Comparison of ENCODE assay signal across 1 cellular context in genomic region chr19:19443902-19444693, GRCh38.
TF ChIP-seq lines count a peak whose summit lies in the region.

No MANE protein-coding gene starts in this region.

TF ChIP-seq in GM23338, 12 proteins besides CTCF, POLR2A, EP300 and RAD21 (continued from another document):
- TF ChIP-seq, protein P1, sequence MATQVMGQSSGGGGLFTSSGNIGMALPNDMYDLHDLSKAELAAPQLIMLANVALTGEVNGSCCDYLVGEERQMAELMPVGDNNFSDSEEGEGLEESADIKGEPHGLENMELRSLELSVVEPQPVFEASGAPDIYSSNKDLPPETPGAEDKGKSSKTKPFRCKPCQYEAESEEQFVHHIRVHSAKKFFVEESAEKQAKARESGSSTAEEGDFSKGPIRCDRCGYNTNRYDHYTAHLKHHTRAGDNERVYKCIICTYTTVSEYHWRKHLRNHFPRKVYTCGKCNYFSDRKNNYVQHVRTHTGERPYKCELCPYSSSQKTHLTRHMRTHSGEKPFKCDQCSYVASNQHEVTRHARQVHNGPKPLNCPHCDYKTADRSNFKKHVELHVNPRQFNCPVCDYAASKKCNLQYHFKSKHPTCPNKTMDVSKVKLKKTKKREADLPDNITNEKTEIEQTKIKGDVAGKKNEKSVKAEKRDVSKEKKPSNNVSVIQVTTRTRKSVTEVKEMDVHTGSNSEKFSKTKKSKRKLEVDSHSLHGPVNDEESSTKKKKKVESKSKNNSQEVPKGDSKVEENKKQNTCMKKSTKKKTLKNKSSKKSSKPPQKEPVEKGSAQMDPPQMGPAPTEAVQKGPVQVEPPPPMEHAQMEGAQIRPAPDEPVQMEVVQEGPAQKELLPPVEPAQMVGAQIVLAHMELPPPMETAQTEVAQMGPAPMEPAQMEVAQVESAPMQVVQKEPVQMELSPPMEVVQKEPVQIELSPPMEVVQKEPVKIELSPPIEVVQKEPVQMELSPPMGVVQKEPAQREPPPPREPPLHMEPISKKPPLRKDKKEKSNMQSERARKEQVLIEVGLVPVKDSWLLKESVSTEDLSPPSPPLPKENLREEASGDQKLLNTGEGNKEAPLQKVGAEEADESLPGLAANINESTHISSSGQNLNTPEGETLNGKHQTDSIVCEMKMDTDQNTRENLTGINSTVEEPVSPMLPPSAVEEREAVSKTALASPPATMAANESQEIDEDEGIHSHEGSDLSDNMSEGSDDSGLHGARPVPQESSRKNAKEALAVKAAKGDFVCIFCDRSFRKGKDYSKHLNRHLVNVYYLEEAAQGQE (IDR thresholded peaks at IDR 0.05; ENCODE audit: unreplicated experiment), result no peak
- no peak for TF ChIP-seq ZNF331 (CRISPR knock-in tag; IDR thresholded peaks at IDR 0.05; ENCODE audit: low read depth)
- TF ChIP-seq STAT1 (IDR thresholded peaks at IDR 0.05; ENCODE audit: unreplicated experiment), result no peak
- TF ChIP-seq, protein P2, sequence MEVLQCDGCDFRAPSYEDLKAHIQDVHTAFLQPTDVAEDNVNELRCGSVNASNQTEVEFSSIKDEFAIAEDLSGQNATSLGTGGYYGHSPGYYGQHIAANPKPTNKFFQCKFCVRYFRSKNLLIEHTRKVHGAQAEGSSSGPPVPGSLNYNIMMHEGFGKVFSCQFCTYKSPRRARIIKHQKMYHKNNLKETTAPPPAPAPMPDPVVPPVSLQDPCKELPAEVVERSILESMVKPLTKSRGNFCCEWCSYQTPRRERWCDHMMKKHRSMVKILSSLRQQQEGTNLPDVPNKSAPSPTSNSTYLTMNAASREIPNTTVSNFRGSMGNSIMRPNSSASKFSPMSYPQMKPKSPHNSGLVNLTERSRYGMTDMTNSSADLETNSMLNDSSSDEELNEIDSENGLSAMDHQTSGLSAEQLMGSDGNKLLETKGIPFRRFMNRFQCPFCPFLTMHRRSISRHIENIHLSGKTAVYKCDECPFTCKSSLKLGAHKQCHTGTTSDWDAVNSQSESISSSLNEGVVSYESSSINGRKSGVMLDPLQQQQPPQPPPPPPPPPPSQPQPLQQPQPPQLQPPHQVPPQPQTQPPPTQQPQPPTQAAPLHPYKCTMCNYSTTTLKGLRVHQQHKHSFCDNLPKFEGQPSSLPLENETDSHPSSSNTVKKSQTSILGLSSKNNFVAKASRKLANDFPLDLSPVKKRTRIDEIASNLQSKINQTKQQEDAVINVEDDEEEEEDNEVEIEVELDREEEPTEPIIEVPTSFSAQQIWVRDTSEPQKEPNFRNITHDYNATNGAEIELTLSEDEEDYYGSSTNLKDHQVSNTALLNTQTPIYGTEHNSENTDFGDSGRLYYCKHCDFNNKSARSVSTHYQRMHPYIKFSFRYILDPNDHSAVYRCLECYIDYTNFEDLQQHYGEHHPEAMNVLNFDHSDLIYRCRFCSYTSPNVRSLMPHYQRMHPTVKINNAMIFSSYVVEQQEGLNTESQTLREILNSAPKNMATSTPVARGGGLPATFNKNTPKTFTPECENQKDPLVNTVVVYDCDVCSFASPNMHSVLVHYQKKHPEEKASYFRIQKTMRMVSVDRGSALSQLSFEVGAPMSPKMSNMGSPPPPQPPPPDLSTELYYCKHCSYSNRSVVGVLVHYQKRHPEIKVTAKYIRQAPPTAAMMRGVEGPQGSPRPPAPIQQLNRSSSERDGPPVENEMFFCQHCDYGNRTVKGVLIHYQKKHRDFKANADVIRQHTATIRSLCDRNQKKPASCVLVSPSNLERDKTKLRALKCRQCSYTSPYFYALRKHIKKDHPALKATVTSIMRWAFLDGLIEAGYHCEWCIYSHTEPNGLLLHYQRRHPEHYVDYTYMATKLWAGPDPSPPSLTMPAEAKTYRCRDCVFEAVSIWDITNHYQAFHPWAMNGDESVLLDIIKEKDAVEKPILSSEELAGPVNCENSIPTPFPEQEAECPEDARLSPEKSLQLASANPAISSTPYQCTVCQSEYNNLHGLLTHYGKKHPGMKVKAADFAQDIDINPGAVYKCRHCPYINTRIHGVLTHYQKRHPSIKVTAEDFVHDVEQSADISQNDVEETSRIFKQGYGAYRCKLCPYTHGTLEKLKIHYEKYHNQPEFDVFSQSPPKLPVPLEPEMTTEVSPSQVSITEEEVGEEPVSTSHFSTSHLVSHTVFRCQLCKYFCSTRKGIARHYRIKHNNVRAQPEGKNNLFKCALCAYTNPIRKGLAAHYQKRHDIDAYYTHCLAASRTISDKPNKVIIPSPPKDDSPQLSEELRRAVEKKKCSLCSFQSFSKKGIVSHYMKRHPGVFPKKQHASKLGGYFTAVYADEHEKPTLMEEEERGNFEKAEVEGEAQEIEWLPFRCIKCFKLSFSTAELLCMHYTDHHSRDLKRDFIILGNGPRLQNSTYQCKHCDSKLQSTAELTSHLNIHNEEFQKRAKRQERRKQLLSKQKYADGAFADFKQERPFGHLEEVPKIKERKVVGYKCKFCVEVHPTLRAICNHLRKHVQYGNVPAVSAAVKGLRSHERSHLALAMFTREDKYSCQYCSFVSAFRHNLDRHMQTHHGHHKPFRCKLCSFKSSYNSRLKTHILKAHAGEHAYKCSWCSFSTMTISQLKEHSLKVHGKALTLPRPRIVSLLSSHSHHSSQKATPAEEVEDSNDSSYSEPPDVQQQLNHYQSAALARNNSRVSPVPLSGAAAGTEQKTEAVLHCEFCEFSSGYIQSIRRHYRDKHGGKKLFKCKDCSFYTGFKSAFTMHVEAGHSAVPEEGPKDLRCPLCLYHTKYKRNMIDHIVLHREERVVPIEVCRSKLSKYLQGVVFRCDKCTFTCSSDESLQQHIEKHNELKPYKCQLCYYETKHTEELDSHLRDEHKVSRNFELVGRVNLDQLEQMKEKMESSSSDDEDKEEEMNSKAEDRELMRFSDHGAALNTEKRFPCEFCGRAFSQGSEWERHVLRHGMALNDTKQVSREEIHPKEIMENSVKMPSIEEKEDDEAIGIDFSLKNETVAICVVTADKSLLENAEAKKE (CRISPR knock-in tag; IDR thresholded peaks at IDR 0.05), result no peak
- no peak for TF ChIP-seq EZH2 (IDR thresholded peaks at IDR 0.05; ENCODE audit: low read depth, unreplicated experiment)
- TF ChIP-seq POLR2AphosphoS5 (IDR thresholded peaks at IDR 0.05; ENCODE audit: low read depth), result no peak
- TF ChIP-seq JUNB (IDR thresholded peaks at IDR 0.05; ENCODE audit: unreplicated experiment), result no peak
- no peak for TF ChIP-seq NANOG (IDR thresholded peaks at IDR 0.05; ENCODE audit: borderline replicate concordance)
- TF ChIP-seq CREB1 (CRISPR knock-in tag; IDR thresholded peaks at IDR 0.05; ENCODE audit: low read depth), result no peak
- no peak for TF ChIP-seq EZH2phosphoT487 (IDR thresholded peaks at IDR 0.05; ENCODE audit: unreplicated experiment)
- no peak for TF ChIP-seq ZNF114 (CRISPR knock-in tag; IDR thresholded peaks at IDR 0.05)
